ENCODE assay signal across 9 cellular contexts in the genomic region with DNA sequence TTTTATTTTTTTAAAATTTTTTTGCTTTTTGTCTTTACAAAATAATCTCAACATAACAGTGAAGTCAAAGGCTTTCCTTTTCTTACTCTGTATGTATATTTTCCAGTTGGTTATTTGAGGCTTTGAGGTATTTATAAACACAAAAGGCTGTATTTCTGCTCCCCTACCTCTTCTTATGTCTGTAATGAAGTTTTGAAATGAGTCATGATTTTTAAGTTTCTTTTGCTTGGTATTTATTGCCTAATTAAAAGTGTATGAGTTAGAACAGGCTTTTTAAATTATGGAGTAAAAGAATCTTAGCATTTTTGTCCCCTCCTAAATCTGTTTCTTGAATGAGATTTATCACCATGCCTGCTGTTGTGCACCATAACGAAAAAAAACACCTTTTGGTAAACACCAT.
A peak's percentile ranks its signal among the peaks of the same experiment; 100 is the strongest.
DNase-seq lines count a peak whose midpoint lies in the region; ATAC-seq and TF ChIP-seq lines count a peak whose summit lies in the region.
"Had no signal": no experiment of that assay in that cellular context is flagged by ENCODE, and none has a peak within 500 bp of the region (broad histone marks: within the 10 kb centered on the region; RNA-seq: fewer than 3 reads in every experiment).

No MANE protein-coding gene starts in this region.

- no peak overlapping the region for H4K91ac ChIP-seq in IMR-90 (ENCODE audit: insufficient read depth, low read depth, low read length)

- no peak overlapping the region for H2AK9ac ChIP-seq in IMR-90 (replicated peaks; ENCODE audit: low read depth, low read length, poor library complexity)

- POLR2A ChIA-PET in IMR-90 (lab: Charles Lee; ENCODE audit: unreplicated experiment) = interaction anchor here (0.6 kb wide), 1 partner anchor 148 kb away, joined by 3 read pairs; no protein-coding TSS in a partner anchor

- no peak overlapping the region for H3K4ac ChIP-seq in IMR-90 (ENCODE audit: low read depth, low read length)

- no peak overlapping the region for H3K14ac ChIP-seq in IMR-90 (replicated peaks; ENCODE audit: low read depth, low read length)

- H3K4me1 ChIP-seq in IMR-90 (ENCODE audit: control insufficient read depth, insufficient read depth, low read length) = peaks cover 12% of the 10 kb centered on the region

- no peak overlapping the region for H3K4me2 ChIP-seq in IMR-90 (ENCODE audit: low read depth, low read length)

- no peaks in the 10 kb centered on the region for H3K9me3 ChIP-seq in IMR-90 (ENCODE audit: control insufficient read depth, insufficient read depth, low read length)

- no peak for TF ChIP-seq CTCF in IMR-90 (conservative IDR thresholded peaks at IDR 0.05; ENCODE audit: low read depth, low read length)
- TF ChIP-seq CTCF in glutamatergic neuron (IDR thresholded peaks at IDR 0.05; ENCODE audit: partially characterized antibody, unreplicated experiment) = no peak

- H3K27ac Mint-ChIP-seq in activated naive CD4-positive, alpha-beta T cell treated with anti-CD3 and anti-CD28 coated beads, Interleukin-2, amount 50 U/mL, for 24 hours = peak overlapping the region; percentile 91
- no peak overlapping the region for H3K27ac Mint-ChIP-seq in stimulated activated naive B cell treated with anti-CD40 and anti-IgM and Interleukin-4, amounts not matched to agents 10 μg/mL and 1 μg/mL and 100 μg/mL, for 72 hours
- H3K27ac Mint-ChIP-seq in glutamatergic neuron (ENCODE audit: unreplicated experiment) = no peak overlapping the region
- no peak overlapping the region for H3K27ac Mint-ChIP-seq in stimulated activated effector memory CD8-positive, alpha-beta T cell treated with anti-CD3 and anti-CD28 coated beads, Interleukin-12 subunit alpha, Interleukin-12 subunit beta, amount 100 ng/mL, for 72 hours

- no TSS peak for BruUV-seq in IMR-90 (replicated peaks; lab: Mats Ljungman, UMichigan)

- H2AK5ac ChIP-seq in IMR-90 (ENCODE audit: low read depth, low read length) = no peak overlapping the region

- no peak for TF ChIP-seq POLR2A in IMR-90 (IDR thresholded peaks at IDR 0.05; ENCODE audit: low read depth, low read length)

- peak; percentile 56 for ATAC-seq in HG02610 (IDR thresholded peaks at IDR 0.05; ENCODE audit: unreplicated experiment)
- peak; percentile 85 for ATAC-seq in IMR-90 (ENCODE audit: low read depth)
- ATAC-seq in stimulated activated naive B cell treated with anti-CD40 and anti-IgM and Interleukin-4, amounts not matched to agents 10 μg/mL and 1 μg/mL and 100 μg/mL, for 72 hours (replicated peaks) = peak; percentile 42 to 57
- no peak for ATAC-seq in stimulated activated effector memory CD8-positive, alpha-beta T cell treated with anti-CD3 and anti-CD28 coated beads, Interleukin-12 subunit alpha, Interleukin-12 subunit beta, amount 100 ng/mL, for 72 hours

- WGBS in IMR-90 (ENCODE audit: extremely low coverage in 2 of 2, insufficient read length in 1 of 2), 2 experiments = no CpG with 5 or more reads among the region's 1 CpG

- no peak for DNase-seq in activated naive CD4-positive, alpha-beta T cell treated with anti-CD3 and anti-CD28 coated beads, Interleukin-2, amount 50 U/mL, for 16 hours
- DNase-seq in IMR-90 = peak; percentile 57
- DNase-seq in stimulated activated naive B cell treated with anti-CD40 and anti-IgM and Interleukin-4, amounts not matched to agents 10 μg/mL and 1 μg/mL and 100 μg/mL, for 72 hours = no peak
- DNase-seq in glutamatergic neuron = no peak
- no peak for DNase-seq in SW480 (ENCODE audit: low spot score)
- no peak for DNase-seq in stimulated activated effector memory CD8-positive, alpha-beta T cell treated with anti-CD3 and anti-CD28 coated beads, Interleukin-12 subunit alpha, Interleukin-12 subunit beta, amount 100 ng/mL, for 72 hours (ENCODE audit: low spot score in 2 of 2)
- DNase-seq: NCI-H524 treated with DMSO at 0.1 percent for 48 hours had no signal

- H3K27me3 ChIP-seq in IMR-90 (ENCODE audit: control insufficient read depth, insufficient read depth, low read length) = no peaks in the 10 kb centered on the region

- no peak overlapping the region for H3K56ac ChIP-seq in IMR-90 (ENCODE audit: extremely low read depth, insufficient read depth, low read length)

- no peak overlapping the region for H2BK120ac ChIP-seq in IMR-90 (ENCODE audit: low read depth, low read length)

- H2BK20ac ChIP-seq in IMR-90 (ENCODE audit: low read depth, low read length) = no peak overlapping the region

- H4K20me1 ChIP-seq in IMR-90 (ENCODE audit: insufficient read depth, low read length) = no peaks in the 10 kb centered on the region; the same call in 1 of the 2 replicates

- H3K4me3 Mint-ChIP-seq in activated naive CD4-positive, alpha-beta T cell treated with anti-CD3 and anti-CD28 coated beads, Interleukin-2, amount 50 U/mL, for 24 hours = peak overlapping the region; percentile 47
- H3K4me3 Mint-ChIP-seq in stimulated activated naive B cell treated with anti-CD40 and anti-IgM and Interleukin-4, amounts not matched to agents 10 μg/mL and 1 μg/mL and 100 μg/mL, for 72 hours = no peak overlapping the region
- H3K4me3 Mint-ChIP-seq in glutamatergic neuron (ENCODE audit: unreplicated experiment) = no peak overlapping the region
- no peak overlapping the region for H3K4me3 Mint-ChIP-seq in stimulated activated effector memory CD8-positive, alpha-beta T cell treated with anti-CD3 and anti-CD28 coated beads, Interleukin-12 subunit alpha, Interleukin-12 subunit beta, amount 100 ng/mL, for 72 hours

- H3K27me3 Mint-ChIP-seq in activated naive CD4-positive, alpha-beta T cell treated with anti-CD3 and anti-CD28 coated beads, Interleukin-2, amount 50 U/mL, for 24 hours = no peaks in the 10 kb centered on the region
- H3K27me3 Mint-ChIP-seq in stimulated activated naive B cell treated with anti-CD40 and anti-IgM and Interleukin-4, amounts not matched to agents 10 μg/mL and 1 μg/mL and 100 μg/mL, for 72 hours = no peaks in the 10 kb centered on the region
- H3K27me3 Mint-ChIP-seq in glutamatergic neuron (ENCODE audit: unreplicated experiment) = no peaks in the 10 kb centered on the region

- H3K27ac ChIP-seq in IMR-90 (ENCODE audit: insufficient read depth, low read length) = no peak overlapping the region; the same call in 1 of the 2 replicates

- H3K18ac ChIP-seq in IMR-90 (ENCODE audit: low read depth, low read length) = no peak overlapping the region

- H2BK5ac ChIP-seq in IMR-90 (ENCODE audit: low read depth, low read length, poor library complexity, severe bottlenecking) = peak overlapping the region; percentile 61

- peaks cover 8% of the 10 kb centered on the region for H3K36me3 Mint-ChIP-seq in activated naive CD4-positive, alpha-beta T cell treated with anti-CD3 and anti-CD28 coated beads, Interleukin-2, amount 50 U/mL, for 24 hours
- peaks cover 25 to 26% of the 10 kb centered on the region in 2 donors for H3K36me3 Mint-ChIP-seq in stimulated activated naive B cell treated with anti-CD40 and anti-IgM and Interleukin-4, amounts not matched to agents 10 μg/mL and 1 μg/mL and 100 μg/mL, for 72 hours
- no peaks in the 10 kb centered on the region for H3K36me3 Mint-ChIP-seq in glutamatergic neuron (ENCODE audit: unreplicated experiment)
- H3K36me3 Mint-ChIP-seq in stimulated activated effector memory CD8-positive, alpha-beta T cell treated with anti-CD3 and anti-CD28 coated beads, Interleukin-12 subunit alpha, Interleukin-12 subunit beta, amount 100 ng/mL, for 72 hours = peaks cover 52% of the 10 kb centered on the region

- H3K9ac ChIP-seq in IMR-90 (ENCODE audit: low read depth, low read length) = no peak overlapping the region

- in situ Hi-C loops in IMR-90 (cut with MboI; ENCODE audit: low sequenced_read_pairs) = loop anchor here (25.0 kb wide), 1 partner anchor 473 kb away; no protein-coding TSS in a partner anchor

- no peak overlapping the region for H3K4me3 ChIP-seq in IMR-90 (ENCODE audit: insufficient read depth, low read depth, low read length)

- CTCF ChIA-PET in IMR-90 (lab: Yijun Ruan, JAX) = no interaction called here

- H3K23ac ChIP-seq in IMR-90 (ENCODE audit: low read depth, low read length) = no peak overlapping the region

- intact Hi-C loops in IMR-90 (cut with micrococcal nuclease) = loop anchor here (5.0 kb wide), 2 partner anchors 118 to 183 kb away; a partner anchor contains a TSS

- dilution Hi-C loops in IMR-90 (cut with HindIII; ENCODE audit: low sequenced_read_pairs, unreplicated experiment) = no loop called here

- no peak overlapping the region for H4K8ac ChIP-seq in IMR-90 (ENCODE audit: low read depth in 2 of 2, low read length in 2 of 2)

- H3K36me3 ChIP-seq in IMR-90 (ENCODE audit: control insufficient read depth, insufficient read depth, low read length) = 0 out of 2 replicates have a peak, but pooled peaks cover 1% of the 10 kb centered on the region

- no peak overlapping the region for H2BK15ac ChIP-seq in IMR-90 (ENCODE audit: low read depth, low read length)

- H3K79me1 ChIP-seq in IMR-90 (ENCODE audit: low read depth in 1 of 2, low read length in 2 of 2) = peaks cover 3% of the 10 kb centered on the region in 2 experiments; a peak in 2 of 4 replicates

- no peak overlapping the region for H2AFZ ChIP-seq in IMR-90 (replicated peaks; ENCODE audit: low read length, poor library complexity)

- no peak for TF ChIP-seq RAD21 in IMR-90 (IDR thresholded peaks at IDR 0.05; ENCODE audit: low read length)

- no peak overlapping the region for H4K5ac ChIP-seq in IMR-90 (ENCODE audit: low read depth, low read length)

- H3K4me1 Mint-ChIP-seq in activated naive CD4-positive, alpha-beta T cell treated with anti-CD3 and anti-CD28 coated beads, Interleukin-2, amount 50 U/mL, for 24 hours = peaks cover 60% of the 10 kb centered on the region
- peaks cover 0 to 11% of the 10 kb centered on the region in 2 donors for H3K4me1 Mint-ChIP-seq in stimulated activated naive B cell treated with anti-CD40 and anti-IgM and Interleukin-4, amounts not matched to agents 10 μg/mL and 1 μg/mL and 100 μg/mL, for 72 hours
- no peaks in the 10 kb centered on the region for H3K4me1 Mint-ChIP-seq in glutamatergic neuron (ENCODE audit: low read depth, unreplicated experiment)
- peaks cover 49% of the 10 kb centered on the region for H3K4me1 Mint-ChIP-seq in stimulated activated effector memory CD8-positive, alpha-beta T cell treated with anti-CD3 and anti-CD28 coated beads, Interleukin-12 subunit alpha, Interleukin-12 subunit beta, amount 100 ng/mL, for 72 hours

- no peaks in the 10 kb centered on the region for H3K9me3 Mint-ChIP-seq in activated naive CD4-positive, alpha-beta T cell treated with anti-CD3 and anti-CD28 coated beads, Interleukin-2, amount 50 U/mL, for 24 hours
- no peaks in the 10 kb centered on the region for H3K9me3 Mint-ChIP-seq in stimulated activated naive B cell treated with anti-CD40 and anti-IgM and Interleukin-4, amounts not matched to agents 10 μg/mL and 1 μg/mL and 100 μg/mL, for 72 hours
- no peaks in the 10 kb centered on the region for H3K9me3 Mint-ChIP-seq in glutamatergic neuron (ENCODE audit: unreplicated experiment)
- no peaks in the 10 kb centered on the region for H3K9me3 Mint-ChIP-seq in stimulated activated effector memory CD8-positive, alpha-beta T cell treated with anti-CD3 and anti-CD28 coated beads, Interleukin-12 subunit alpha, Interleukin-12 subunit beta, amount 100 ng/mL, for 72 hours

- H3K9me1 ChIP-seq in IMR-90 (ENCODE audit: insufficient read depth, low read length) = peaks cover 5% of the 10 kb centered on the region; the same call in 1 of the 2 replicates

TF ChIP-seq in IMR-90, 13 proteins besides CTCF, POLR2A, EP300 and RAD21:
- TF ChIP-seq CEBPB (IDR thresholded peaks at IDR 0.05; ENCODE audit: low read depth, low read length) (0 out of 2 replicates have a peak, but pooled peaks have one; percentile 13), CHD1 (IDR thresholded peaks at IDR 0.05; ENCODE audit: low read depth, low read length) (no peak)
